In the genomic region with DNA sequence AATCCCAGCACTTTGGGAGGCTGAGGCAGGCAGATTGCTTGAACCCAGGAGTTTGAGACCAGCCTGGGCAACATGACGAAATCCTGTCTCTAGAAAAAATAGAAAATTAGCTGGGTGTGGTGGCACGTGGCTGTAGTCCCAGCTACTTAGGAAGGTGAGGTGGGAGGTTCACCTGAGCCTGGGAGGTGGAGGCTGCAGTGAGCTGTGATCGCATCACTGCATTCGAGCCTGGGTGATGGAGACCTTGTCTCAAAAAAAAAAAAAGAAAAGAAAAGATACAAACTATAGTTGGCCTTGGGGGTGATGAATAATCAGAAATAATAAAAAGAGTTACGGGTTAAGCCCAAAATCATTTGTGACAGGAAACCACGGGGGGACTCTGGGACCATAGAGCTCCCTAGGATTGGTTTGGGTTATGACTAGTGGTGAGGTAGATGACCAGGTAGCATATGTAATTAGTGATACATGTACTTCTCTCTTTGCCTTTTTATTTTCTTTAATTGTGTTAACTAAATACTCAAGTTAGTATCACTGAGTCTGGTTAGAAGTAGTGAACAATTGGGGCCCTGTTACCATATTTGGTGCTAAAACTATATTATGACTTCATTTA, we compare ENCODE assay signal across 19 cellular contexts. TPM values are rescaled to one million over a fixed set of nuclear protein-coding genes. Genes with fewer than 3 reads are reported as not detected.
DNase-seq lines count a peak whose midpoint lies in the region; ATAC-seq and TF ChIP-seq lines count a peak whose summit lies in the region.
"Had no signal": no experiment of that assay in that cellular context is flagged by ENCODE, and none has a peak within 500 bp of the region (broad histone marks: within the 10 kb centered on the region; RNA-seq: fewer than 3 reads in every experiment).

No MANE protein-coding gene starts in this region.

- H3K4me1 ChIP-seq in HEK293 (ENCODE audit: control insufficient read depth, insufficient read depth, low read length) (peaks cover 26% of the 10 kb centered on the region), body of pancreas (peaks cover 97% of the 10 kb centered on the region), sigmoid colon (peaks cover 0 to 41% (median 35%) of the 10 kb centered on the region in 4 donors)

- peaks cover 47% of the 10 kb centered on the region for H3K36me3 Mint-ChIP-seq in activated CD4-positive, alpha-beta T cell treated with anti-CD3 and anti-CD28 coated beads for 36 hours (ENCODE audit: low read depth)

- H3K27ac ChIP-seq in HEK293 (ENCODE audit: extremely low read depth, low read depth, low read length): no peak overlapping the region
- peak overlapping the region in 3 of 4 donors; percentile 58 to 91 (median 80) for H3K27ac ChIP-seq in body of pancreas
- peak overlapping the region in 1 of 4 donors; percentile 11 for H3K27ac ChIP-seq in sigmoid colon
- H3K27ac ChIP-seq: parathyroid adenoma had no signal

- no peak for ATAC-seq in activated CD4-positive, alpha-beta T cell treated with anti-CD3 and anti-CD28 coated beads for 36 hours
- ATAC-seq in body of pancreas: no peak
- ATAC-seq: heart right ventricle, mucosa of descending colon had no signal

- H3K36me3 ChIP-seq in HEK293 (ENCODE audit: control insufficient read depth in 2 of 2, insufficient read depth in 1 of 2, low read length in 2 of 2) (peaks cover 14 to 18% of the 10 kb centered on the region in 2 experiments), body of pancreas (replicated peaks in 1 of 2; ENCODE audit: insufficient read depth in 1 of 2, low read depth in 2 of 2) (peaks cover 0 to 2% of the 10 kb centered on the region in 2 donors), sigmoid colon (peaks cover 0 to 41% (median 7%) of the 10 kb centered on the region in 4 donors)

- H3K4me3 ChIP-seq in HEK293 (ENCODE audit: low read depth, low read length) (no peak overlapping the region), body of pancreas (no peak overlapping the region), sigmoid colon (no peak overlapping the region)
- H3K4me3 ChIP-seq: HAP-1, heart right ventricle, mucosa of descending colon, smooth muscle cell had no signal

- TF ChIP-seq POLR2A in body of pancreas (IDR thresholded peaks at IDR 0.05) (no peak), sigmoid colon (IDR thresholded peaks at IDR 0.05) (no peak)

- H3K4me3 Mint-ChIP-seq in activated CD4-positive, alpha-beta T cell treated with anti-CD3 and anti-CD28 coated beads for 36 hours: no peak overlapping the region

- TF ChIP-seq CTCF in HEK293 (tag by site-specific recombination; IDR thresholded peaks at IDR 0.05) (no peak), body of pancreas (IDR thresholded peaks at IDR 0.05) (no peak), sigmoid colon (IDR thresholded peaks at IDR 0.05) (no peak)

- H3K9me3 Mint-ChIP-seq in activated CD4-positive, alpha-beta T cell treated with anti-CD3 and anti-CD28 coated beads for 36 hours (ENCODE audit: low read depth): no peaks in the 10 kb centered on the region

- no peak for DNase-seq in activated CD4-positive, alpha-beta T cell treated with anti-CD3 and anti-CD28 coated beads for 36 hours
- no peak for DNase-seq in activated CD4-positive, alpha-beta T cell treated with anti-CD3 and anti-CD28 coated beads, Interleukin-2, amount 50 U/mL, for 4 hours
- no peak for DNase-seq in body of pancreas
- DNase-seq in sigmoid colon: peak; percentile 29
- no peak for DNase-seq in GM19240 (ENCODE audit: insufficient read length, low spot score)
- no peak for DNase-seq in CD1c-positive myeloid dendritic cell (ENCODE audit: extremely low spot score)
- DNase-seq in OCI-M2 (lab: John Stamatoyannopoulos, UW; ENCODE audit: unreplicated experiment): no peak
- DNase-seq: anterior cingulate cortex; dermis blood vessel endothelial cell; heart right ventricle; NCI-H1048; NCI-H2171; SHP77; stimulated activated naive CD4-positive, alpha-beta T cell had no signal

- intact Hi-C loops in activated CD4-positive, alpha-beta T cell treated with anti-CD3 and anti-CD28 coated beads for 36 hours (cut with DNase I, micrococcal nuclease): loop anchor here (1.0 to 10.0 kb wide), 3 partner anchors 18 to 269 kb away; no protein-coding TSS in a partner anchor
- intact Hi-C loops in body of pancreas (cut with DNase I): no loop called here
- intact Hi-C loops in sigmoid colon (cut with DNase I): no loop called here

- peaks cover 54% of the 10 kb centered on the region for H3K4me1 Mint-ChIP-seq in activated CD4-positive, alpha-beta T cell treated with anti-CD3 and anti-CD28 coated beads for 36 hours

- H3K27me3 Mint-ChIP-seq in activated CD4-positive, alpha-beta T cell treated with anti-CD3 and anti-CD28 coated beads for 36 hours: no peaks in the 10 kb centered on the region

- H3K27ac Mint-ChIP-seq in activated CD4-positive, alpha-beta T cell treated with anti-CD3 and anti-CD28 coated beads for 36 hours: peak overlapping the region; percentile 77

- H3K9me3 ChIP-seq in HEK293 (ENCODE audit: control insufficient read depth, insufficient read depth, low read depth, low read length): no peaks in the 10 kb centered on the region
- H3K9me3 ChIP-seq in body of pancreas: no peaks in the 10 kb centered on the region
- no peaks in the 10 kb centered on the region for H3K9me3 ChIP-seq in sigmoid colon
- H3K9me3 ChIP-seq: HAP-1, heart right ventricle, mucosa of descending colon had no signal

- no peak for TF ChIP-seq EP300 in sigmoid colon (IDR thresholded peaks at IDR 0.05)

- WGBS in body of pancreas, 2 donors: 74 to 77% methylated on average over 6 of the region's 6 CpGs
- WGBS in sigmoid colon, 2 donors: 73 to 87% methylated on average over 6 of the region's 6 CpGs

- H3K27me3 ChIP-seq in body of pancreas (no peaks in the 10 kb centered on the region), sigmoid colon (no peaks in the 10 kb centered on the region)
- H3K27me3 ChIP-seq: heart right ventricle had no signal

- CTCF ChIA-PET in activated CD4-positive, alpha-beta T cell treated with anti-CD3 and anti-CD28 coated beads for 36 hours (lab: Charles Lee): interaction anchor here (0.7 to 3.2 kb wide), 7 partner anchors 9 to 178 kb away, joined by 3 to 15 read pairs (median 4); no protein-coding TSS in a partner anchor
- CTCF ChIA-PET in HEK293 (lab: Yijun Ruan, JAX): interaction anchor here (0.6 to 3.0 kb wide), 6 partner anchors 48 to 330 kb away, joined by 3 to 11 read pairs (median 5); no protein-coding TSS in a partner anchor

- POLR2A ChIA-PET in activated CD4-positive, alpha-beta T cell treated with anti-CD3 and anti-CD28 coated beads for 36 hours (lab: Charles Lee): interaction anchor here (0.7 to 1.1 kb wide), 3 partner anchors 47 to 178 kb away, joined by 3 to 8 read pairs (median 4); no protein-coding TSS in a partner anchor
- POLR2A ChIA-PET in HEK293 (lab: Yijun Ruan, JAX): interaction anchor here (0.9 to 1.5 kb wide), 3 partner anchors 11 to 105 kb away, joined by 3 to 5 read pairs (median 4); no protein-coding TSS in a partner anchor

TF ChIP-seq in HEK293, 187 proteins besides CTCF, POLR2A, EP300 and RAD21 (continues in another document):
- no peak for TF ChIP-seq ZNF843 (tag by site-specific recombination; IDR thresholded peaks at IDR 0.05)
- TF ChIP-seq, protein P1, sequence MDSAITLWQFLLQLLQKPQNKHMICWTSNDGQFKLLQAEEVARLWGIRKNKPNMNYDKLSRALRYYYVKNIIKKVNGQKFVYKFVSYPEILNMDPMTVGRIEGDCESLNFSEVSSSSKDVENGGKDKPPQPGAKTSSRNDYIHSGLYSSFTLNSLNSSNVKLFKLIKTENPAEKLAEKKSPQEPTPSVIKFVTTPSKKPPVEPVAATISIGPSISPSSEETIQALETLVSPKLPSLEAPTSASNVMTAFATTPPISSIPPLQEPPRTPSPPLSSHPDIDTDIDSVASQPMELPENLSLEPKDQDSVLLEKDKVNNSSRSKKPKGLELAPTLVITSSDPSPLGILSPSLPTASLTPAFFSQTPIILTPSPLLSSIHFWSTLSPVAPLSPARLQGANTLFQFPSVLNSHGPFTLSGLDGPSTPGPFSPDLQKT (IDR thresholded peaks at IDR 0.05; ENCODE audit: borderline replicate concordance, low read depth, low read length): no peak
- TF ChIP-seq, protein P2, sequence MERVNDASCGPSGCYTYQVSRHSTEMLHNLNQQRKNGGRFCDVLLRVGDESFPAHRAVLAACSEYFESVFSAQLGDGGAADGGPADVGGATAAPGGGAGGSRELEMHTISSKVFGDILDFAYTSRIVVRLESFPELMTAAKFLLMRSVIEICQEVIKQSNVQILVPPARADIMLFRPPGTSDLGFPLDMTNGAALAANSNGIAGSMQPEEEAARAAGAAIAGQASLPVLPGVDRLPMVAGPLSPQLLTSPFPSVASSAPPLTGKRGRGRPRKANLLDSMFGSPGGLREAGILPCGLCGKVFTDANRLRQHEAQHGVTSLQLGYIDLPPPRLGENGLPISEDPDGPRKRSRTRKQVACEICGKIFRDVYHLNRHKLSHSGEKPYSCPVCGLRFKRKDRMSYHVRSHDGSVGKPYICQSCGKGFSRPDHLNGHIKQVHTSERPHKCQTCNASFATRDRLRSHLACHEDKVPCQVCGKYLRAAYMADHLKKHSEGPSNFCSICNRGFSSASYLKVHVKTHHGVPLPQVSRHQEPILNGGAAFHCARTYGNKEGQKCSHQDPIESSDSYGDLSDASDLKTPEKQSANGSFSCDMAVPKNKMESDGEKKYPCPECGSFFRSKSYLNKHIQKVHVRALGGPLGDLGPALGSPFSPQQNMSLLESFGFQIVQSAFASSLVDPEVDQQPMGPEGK (tag by site-specific recombination; IDR thresholded peaks at IDR 0.05): no peak

RNA-seq across cellular contexts. Expression of a gene that starts 10.4 kb away (rescaled TPM):
- 10 to 100 TPM; 67.8 to 68.9 TPM for total RNA-seq in activated CD4-positive, alpha-beta T cell treated with anti-CD3 and anti-CD28 coated beads for 36 hours
- 10 to 100 TPM; 16.1 to 17.1 TPM for total RNA-seq in body of pancreas
- total RNA-seq in sigmoid colon: 10 to 100 TPM; 21.0 to 53.7 (median 37.1) TPM
- 10 to 100 TPM; 15.3 to 21.5 (median 15.6) TPM for polyA plus RNA-seq in sigmoid colon

RNA-seq across cellular contexts. Expression of a gene that starts 10.7 kb away (rescaled TPM):
- 100 to 1,000 TPM in 1 of 2 experiments, 10 to 100 TPM in 1; 90.2 to 123 TPM for total RNA-seq in activated CD4-positive, alpha-beta T cell treated with anti-CD3 and anti-CD28 coated beads for 36 hours
- total RNA-seq in body of pancreas (10 to 100 TPM; 40.9 to 59.4 TPM), sigmoid colon (100 to 1,000 TPM in 3 of 4 donors, 10 to 100 TPM in 1; 80.0 to 228 (median 157) TPM)
- polyA plus RNA-seq in sigmoid colon: 100 to 1,000 TPM; 107 to 203 (median 198) TPM

RNA-seq across cellular contexts. Expression of a gene that starts 47.2 kb away (rescaled TPM):
- total RNA-seq in activated CD4-positive, alpha-beta T cell treated with anti-CD3 and anti-CD28 coated beads for 36 hours: 1,000 to 10,000 TPM in 1 of 2 experiments, 100 to 1,000 TPM in 1; 750 to 1,039 TPM
- total RNA-seq in body of pancreas: 100 to 1,000 TPM; 238 to 269 TPM
- 100 to 1,000 TPM in 2 of 4 donors, 10 to 100 TPM in 2; 77.2 to 202 (median 133) TPM for total RNA-seq in sigmoid colon
- polyA plus RNA-seq in sigmoid colon: 100 to 1,000 TPM in 1 of 3 donors, 10 to 100 TPM in 2; 71.5 to 413 (median 85.3) TPM

Comparison
In these comparisons a context has a peak if more than half of its experiments do, and no peak if none do; other contexts are left out.
1. intact Hi-C loops: an anchor here in activated CD4-positive, alpha-beta T cell treated with anti-CD3 and anti-CD28 coated beads for 36 hours (1.0 to 10.0 kb wide); none called in body of pancreas and sigmoid colon.